ENCODE assay signal across 1 cellular context in genomic region chr15:72797338-72797689, GRCh38.
TF ChIP-seq lines count a peak whose summit lies in the region.

No MANE protein-coding gene starts in this region.

TF ChIP-seq in H1, 55 proteins besides CTCF, POLR2A, EP300 and RAD21 (continued from another document):
- TF ChIP-seq CREB1 (IDR thresholded peaks at IDR 0.05) (no peak), HDAC6 (IDR thresholded peaks at IDR 0.05; ENCODE audit: low read depth, low read length) (no peak), PHF8 (conservative IDR thresholded peaks at IDR 0.05; ENCODE audit: low read depth, low read length) (no peak), CHD2 (IDR thresholded peaks at IDR 0.05; ENCODE audit: low read length) (no peak), KDM5A (IDR thresholded peaks at IDR 0.05; ENCODE audit: low read length) (no peak), ATF2 (IDR thresholded peaks at IDR 0.05; ENCODE audit: low read length) (no peak), CTBP2 (IDR thresholded peaks at IDR 0.05; ENCODE audit: borderline replicate concordance, insufficient read depth, insufficient read length, low read length) (no peak), CHD1 (IDR thresholded peaks at IDR 0.05; ENCODE audit: low read depth, low read length) (no peak), JUND (IDR thresholded peaks at IDR 0.05; ENCODE audit: low read length) (no peak)
